ENCODE assay signal across 11 cellular contexts in genomic region chr10:49408437-49409306, GRCh38. TPM values are rescaled to one million over a fixed set of nuclear protein-coding genes. Genes with fewer than 3 reads are reported as not detected.
DNase-seq lines count a peak whose midpoint lies in the region; ATAC-seq and TF ChIP-seq lines count a peak whose summit lies in the region.
"Had no signal": no experiment of that assay in that cellular context is flagged by ENCODE, and none has a peak within 500 bp of the region (broad histone marks: within the 10 kb centered on the region; RNA-seq: fewer than 3 reads in every experiment).

No MANE protein-coding gene starts in this region.

- peak; percentile 54 for DNase-seq in DMS79 (lab: John Stamatoyannopoulos, UW)
- DNase-seq in GM23338 (ENCODE audit: low spot score): peak; percentile 74
- peak; percentile 20 for DNase-seq in RPMI8226
- DNase-seq in iPS-NIHi7 (ENCODE audit: extremely low spot score): peak; percentile 59
- DNase-seq in testis: no peak
- DNase-seq: activated T-cell treated with anti-CD3 and anti-CD28 coated beads, Interleukin-2, amount 50 U/mL, for 24 hours; T-helper 17 cell had no signal

- H3K4me1 ChIP-seq in GM23338 (ENCODE audit: insufficient read depth): peaks cover 7% of the 10 kb centered on the region
- H3K4me1 ChIP-seq in testis: no peaks in the 10 kb centered on the region

- peaks cover 30% of the 10 kb centered on the region for H3K4me1 Mint-ChIP-seq in GM23338
- H3K4me1 Mint-ChIP-seq: nephron had no signal

- ATAC-seq in GM23338 (peak; percentile 84), HG03457 (IDR thresholded peaks at IDR 0.05; ENCODE audit: unreplicated experiment) (no peak), GM19328 (IDR thresholded peaks at IDR 0.05; ENCODE audit: unreplicated experiment) (no peak)
- ATAC-seq: T-helper 17 cell had no signal

- intact Hi-C loops in testis (cut with DNase I; ENCODE audit: low total_unique reads): no loop called here

- H3K27me3 ChIP-seq in GM23338 (ENCODE audit: insufficient read depth) (no peaks in the 10 kb centered on the region; the same call in 1 of the 2 replicates), testis (no peaks in the 10 kb centered on the region)

- no peaks in the 10 kb centered on the region for H3K79me2 ChIP-seq in GM23338 (replicated peaks; ENCODE audit: insufficient read depth)

- no peaks in the 10 kb centered on the region for H3K9me3 ChIP-seq in testis
- H3K9me3 ChIP-seq: suprapubic skin had no signal

- no peak overlapping the region for H3K4me3 Mint-ChIP-seq in GM23338
- H3K4me3 Mint-ChIP-seq: activated T-cell treated with anti-CD3 and anti-CD28 coated beads, Interleukin-2, amount 50 U/mL, for 24 hours; nephron; T-helper 17 cell had no signal

- H3K4me2 ChIP-seq in GM23338: peak overlapping the region; percentile 23

- H3F3A ChIP-seq in GM23338 (replicated peaks; ENCODE audit: low read depth): no peaks in the 10 kb centered on the region

- WGBS in testis, 2 donors: 70 to 77% methylated on average over 15 of the region's 15 CpGs

- no peak overlapping the region for H2AFZ ChIP-seq in GM23338

- peaks cover 16% of the 10 kb centered on the region for H3K27me3 Mint-ChIP-seq in GM23338 (ENCODE audit: insufficient read depth, low read depth, poor library complexity)

- H3K36me3 Mint-ChIP-seq in GM23338 (ENCODE audit: low read depth): no peaks in the 10 kb centered on the region

- H3K9me2 ChIP-seq in GM23338 (ENCODE audit: insufficient read depth): no peaks in the 10 kb centered on the region

- no peaks in the 10 kb centered on the region for H3K36me3 ChIP-seq in GM23338 (ENCODE audit: insufficient read depth)
- H3K36me3 ChIP-seq in testis (ENCODE audit: low read depth, missing control alignments): no peaks in the 10 kb centered on the region
- H3K36me3 ChIP-seq: suprapubic skin had no signal

- H3K9me3 Mint-ChIP-seq in GM23338: no peaks in the 10 kb centered on the region
- H3K9me3 Mint-ChIP-seq: activated T-cell treated with anti-CD3 and anti-CD28 coated beads, Interleukin-2, amount 50 U/mL, for 24 hours; nephron had no signal

- H4K20me1 ChIP-seq in GM23338 (replicated peaks; ENCODE audit: insufficient read depth): no peaks in the 10 kb centered on the region

- no peak overlapping the region for H3K27ac Mint-ChIP-seq in GM23338
- H3K27ac Mint-ChIP-seq: activated T-cell treated with anti-CD3 and anti-CD28 coated beads, Interleukin-2, amount 50 U/mL, for 24 hours; nephron; T-helper 17 cell had no signal

- H3K27ac ChIP-seq in GM23338 (ENCODE audit: low read depth) (no peak overlapping the region), testis (no peak overlapping the region)
- H3K27ac ChIP-seq: suprapubic skin had no signal

- no peak overlapping the region for H3K4me3 ChIP-seq in GM23338
- no peak overlapping the region for H3K4me3 ChIP-seq in testis
- H3K4me3 ChIP-seq: suprapubic skin had no signal

- TF ChIP-seq CTCF in GM23338 (conservative IDR thresholded peaks at IDR 0.05; ENCODE audit: low read depth in 2 of 2) (peak; percentile 35 to 48), testis (IDR thresholded peaks at IDR 0.05) (no peak)

- no peak for TF ChIP-seq POLR2A in testis (IDR thresholded peaks at IDR 0.05)

TF ChIP-seq in GM23338, 12 proteins besides CTCF, POLR2A, EP300 and RAD21 (continues in another document):
- no peak for TF ChIP-seq ZNF331 (CRISPR knock-in tag; IDR thresholded peaks at IDR 0.05; ENCODE audit: low read depth)
- TF ChIP-seq EZH2phosphoT487 (IDR thresholded peaks at IDR 0.05; ENCODE audit: unreplicated experiment): no peak
- no peak for TF ChIP-seq ZNF462 (CRISPR knock-in tag; IDR thresholded peaks at IDR 0.05)
- no peak for TF ChIP-seq REST (IDR thresholded peaks at IDR 0.05; ENCODE audit: unreplicated experiment)

RNA-seq across cellular contexts. Expression of gene DRGX, which starts 12.8 kb away (rescaled TPM):
- not detected in 2 replicates for total RNA-seq in GM23338 (2014; rRNA removed; shearing (Covaris generic))
- polyA plus RNA-seq in GM23338 (2016; fragmentation: Nextera tagmentation; extraction: Ambion mirVana): not detected in 2 replicates
- total RNA-seq in testis: not detected
- 0.33 TPM for polyA plus RNA-seq in testis (ENCODE audit: insufficient read depth, low read depth, low replicate concordance)
- total RNA-seq: T-helper 17 cell had no signal

Comparison
In these comparisons a context has a peak if more than half of its experiments do, and no peak if none do; other contexts are left out.
1. CTCF ChIP-seq: peak in GM23338 (2 of 2); none in testis (0 of 3).